ENCODE assay signal across 1 cellular context in the genomic region with DNA sequence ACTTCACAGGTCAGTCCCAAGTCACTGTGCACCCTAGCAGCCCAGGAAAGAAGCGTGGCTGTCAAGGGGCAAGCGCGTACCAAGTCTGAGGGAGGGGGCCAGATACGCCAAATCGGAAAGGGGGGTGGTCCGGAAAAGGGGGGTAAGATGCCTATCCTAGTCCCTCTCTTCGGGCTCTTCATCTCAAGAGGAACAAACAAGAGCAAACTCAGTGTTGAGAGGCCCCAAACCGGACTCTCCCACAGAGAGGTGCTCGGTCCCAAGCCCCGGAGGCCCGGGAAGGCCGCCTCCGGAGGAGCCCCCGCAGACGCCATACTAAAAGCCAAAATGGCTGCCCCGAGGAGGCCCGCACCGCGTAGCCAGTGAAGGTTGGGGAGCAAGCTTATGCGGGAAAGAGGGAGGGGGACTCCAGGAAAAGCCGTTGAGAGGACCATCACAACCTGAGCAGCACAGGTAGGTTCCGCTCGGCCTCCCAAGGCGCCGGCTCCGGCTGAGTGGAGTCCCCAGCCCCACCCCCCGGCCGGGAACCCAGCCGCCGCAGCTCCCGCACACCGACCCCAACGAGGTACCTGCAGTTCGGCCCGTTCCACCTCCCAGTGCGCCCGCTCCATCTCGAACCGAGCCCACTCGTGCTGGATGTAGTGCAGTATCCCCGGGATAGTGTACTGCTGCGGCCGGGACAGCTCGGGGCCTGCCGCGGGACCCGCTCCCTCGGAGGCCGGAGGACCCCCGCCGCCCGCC.
A peak's percentile ranks its signal among the peaks of the same experiment; 100 is the strongest.
TF ChIP-seq lines count a peak whose summit lies in the region.

A gene with protein sequence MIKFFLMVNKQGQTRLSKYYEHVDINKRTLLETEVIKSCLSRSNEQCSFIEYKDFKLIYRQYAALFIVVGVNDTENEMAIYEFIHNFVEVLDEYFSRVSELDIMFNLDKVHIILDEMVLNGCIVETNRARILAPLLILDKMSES (plus strand): TSS at position 315 of the 741 bp plus-strand sequence. CDS start 40,548 bp downstream, outside the sequence.

TF ChIP-seq in K562, 482 proteins besides CTCF, POLR2A, EP300 and RAD21 (continued from another document):
- TF ChIP-seq, protein P1, sequence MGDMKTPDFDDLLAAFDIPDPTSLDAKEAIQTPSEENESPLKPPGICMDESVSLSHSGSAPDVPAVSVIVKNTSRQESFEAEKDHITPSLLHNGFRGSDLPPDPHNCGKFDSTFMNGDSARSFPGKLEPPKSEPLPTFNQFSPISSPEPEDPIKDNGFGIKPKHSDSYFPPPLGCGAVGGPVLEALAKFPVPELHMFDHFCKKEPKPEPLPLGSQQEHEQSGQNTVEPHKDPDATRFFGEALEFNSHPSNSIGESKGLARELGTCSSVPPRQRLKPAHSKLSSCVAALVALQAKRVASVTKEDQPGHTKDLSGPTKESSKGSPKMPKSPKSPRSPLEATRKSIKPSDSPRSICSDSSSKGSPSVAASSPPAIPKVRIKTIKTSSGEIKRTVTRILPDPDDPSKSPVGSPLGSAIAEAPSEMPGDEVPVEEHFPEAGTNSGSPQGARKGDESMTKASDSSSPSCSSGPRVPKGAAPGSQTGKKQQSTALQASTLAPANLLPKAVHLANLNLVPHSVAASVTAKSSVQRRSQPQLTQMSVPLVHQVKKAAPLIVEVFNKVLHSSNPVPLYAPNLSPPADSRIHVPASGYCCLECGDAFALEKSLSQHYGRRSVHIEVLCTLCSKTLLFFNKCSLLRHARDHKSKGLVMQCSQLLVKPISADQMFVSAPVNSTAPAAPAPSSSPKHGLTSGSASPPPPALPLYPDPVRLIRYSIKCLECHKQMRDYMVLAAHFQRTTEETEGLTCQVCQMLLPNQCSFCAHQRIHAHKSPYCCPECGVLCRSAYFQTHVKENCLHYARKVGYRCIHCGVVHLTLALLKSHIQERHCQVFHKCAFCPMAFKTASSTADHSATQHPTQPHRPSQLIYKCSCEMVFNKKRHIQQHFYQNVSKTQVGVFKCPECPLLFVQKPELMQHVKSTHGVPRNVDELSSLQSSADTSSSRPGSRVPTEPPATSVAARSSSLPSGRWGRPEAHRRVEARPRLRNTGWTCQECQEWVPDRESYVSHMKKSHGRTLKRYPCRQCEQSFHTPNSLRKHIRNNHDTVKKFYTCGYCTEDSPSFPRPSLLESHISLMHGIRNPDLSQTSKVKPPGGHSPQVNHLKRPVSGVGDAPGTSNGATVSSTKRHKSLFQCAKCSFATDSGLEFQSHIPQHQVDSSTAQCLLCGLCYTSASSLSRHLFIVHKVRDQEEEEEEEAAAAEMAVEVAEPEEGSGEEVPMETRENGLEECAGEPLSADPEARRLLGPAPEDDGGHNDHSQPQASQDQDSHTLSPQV (IDR thresholded peaks at IDR 0.05) = 0 out of 2 replicates have a peak, but pooled peaks have one; percentile 40
- TF ChIP-seq, protein P2, sequence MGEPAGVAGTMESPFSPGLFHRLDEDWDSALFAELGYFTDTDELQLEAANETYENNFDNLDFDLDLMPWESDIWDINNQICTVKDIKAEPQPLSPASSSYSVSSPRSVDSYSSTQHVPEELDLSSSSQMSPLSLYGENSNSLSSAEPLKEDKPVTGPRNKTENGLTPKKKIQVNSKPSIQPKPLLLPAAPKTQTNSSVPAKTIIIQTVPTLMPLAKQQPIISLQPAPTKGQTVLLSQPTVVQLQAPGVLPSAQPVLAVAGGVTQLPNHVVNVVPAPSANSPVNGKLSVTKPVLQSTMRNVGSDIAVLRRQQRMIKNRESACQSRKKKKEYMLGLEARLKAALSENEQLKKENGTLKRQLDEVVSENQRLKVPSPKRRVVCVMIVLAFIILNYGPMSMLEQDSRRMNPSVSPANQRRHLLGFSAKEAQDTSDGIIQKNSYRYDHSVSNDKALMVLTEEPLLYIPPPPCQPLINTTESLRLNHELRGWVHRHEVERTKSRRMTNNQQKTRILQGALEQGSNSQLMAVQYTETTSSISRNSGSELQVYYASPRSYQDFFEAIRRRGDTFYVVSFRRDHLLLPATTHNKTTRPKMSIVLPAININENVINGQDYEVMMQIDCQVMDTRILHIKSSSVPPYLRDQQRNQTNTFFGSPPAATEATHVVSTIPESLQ (CRISPR knock-in tag; IDR thresholded peaks at IDR 0.05) = no peak
- peak; percentile 78 for TF ChIP-seq POLR2G (IDR thresholded peaks at IDR 0.05; ENCODE audit: low read depth, low read length)
- peak; percentile 75 for TF ChIP-seq RBM22 (IDR thresholded peaks at IDR 0.05; ENCODE audit: low read depth, low read length, poor library complexity, severe bottlenecking)
- peak; percentile 90 for TF ChIP-seq TAF7 (tag; IDR thresholded peaks at IDR 0.05)
- no peak for TF ChIP-seq TCF7L2 (IDR thresholded peaks at IDR 0.05; ENCODE audit: low read depth, low read length)
- TF ChIP-seq NCOA2 (IDR thresholded peaks at IDR 0.05; ENCODE audit: partially characterized antibody in 2 of 2) = peak in 1 of 2 experiments; percentile 4
- TF ChIP-seq TCF7 (IDR thresholded peaks at IDR 0.05; ENCODE audit: borderline replicate concordance) = no peak
- no peak for TF ChIP-seq PKNOX1 (IDR thresholded peaks at IDR 0.05)
- TF ChIP-seq EGR1 (conservative IDR thresholded peaks at IDR 0.05) = peak; percentile 43
- TF ChIP-seq TGIF2 (CRISPR knock-in tag; IDR thresholded peaks at IDR 0.05) = no peak
- peak; percentile 61 for TF ChIP-seq EP400 (IDR thresholded peaks at IDR 0.05)
- TF ChIP-seq, protein P3, sequence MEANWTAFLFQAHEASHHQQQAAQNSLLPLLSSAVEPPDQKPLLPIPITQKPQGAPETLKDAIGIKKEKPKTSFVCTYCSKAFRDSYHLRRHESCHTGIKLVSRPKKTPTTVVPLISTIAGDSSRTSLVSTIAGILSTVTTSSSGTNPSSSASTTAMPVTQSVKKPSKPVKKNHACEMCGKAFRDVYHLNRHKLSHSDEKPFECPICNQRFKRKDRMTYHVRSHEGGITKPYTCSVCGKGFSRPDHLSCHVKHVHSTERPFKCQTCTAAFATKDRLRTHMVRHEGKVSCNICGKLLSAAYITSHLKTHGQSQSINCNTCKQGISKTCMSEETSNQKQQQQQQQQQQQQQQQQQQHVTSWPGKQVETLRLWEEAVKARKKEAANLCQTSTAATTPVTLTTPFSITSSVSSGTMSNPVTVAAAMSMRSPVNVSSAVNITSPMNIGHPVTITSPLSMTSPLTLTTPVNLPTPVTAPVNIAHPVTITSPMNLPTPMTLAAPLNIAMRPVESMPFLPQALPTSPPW (CRISPR knock-in tag; IDR thresholded peaks at IDR 0.05) = peak; percentile 66
- peak; percentile 77 for TF ChIP-seq BRD4 (IDR thresholded peaks at IDR 0.05)
- no peak for TF ChIP-seq NEUROD1 (IDR thresholded peaks at IDR 0.05; ENCODE audit: borderline replicate concordance, low read depth, low read length, partially characterized antibody)
- TF ChIP-seq ZNF79 (CRISPR knock-in tag; IDR thresholded peaks at IDR 0.05; ENCODE audit: low read depth) = no peak
- TF ChIP-seq ZNF184 (CRISPR knock-in tag; IDR thresholded peaks at IDR 0.05) = no peak
- no peak for TF ChIP-seq CGGBP1 (CRISPR knock-in tag; IDR thresholded peaks at IDR 0.05)
- TF ChIP-seq MXI1 (IDR thresholded peaks at IDR 0.05; ENCODE audit: low read depth, low read length) = no peak
- TF ChIP-seq SMARCC2 (IDR thresholded peaks at IDR 0.05; ENCODE audit: low read depth) = no peak
- TF ChIP-seq ZBTB49 (CRISPR knock-in tag; IDR thresholded peaks at IDR 0.05; ENCODE audit: borderline replicate concordance) = no peak
- TF ChIP-seq ESRRB (CRISPR knock-in tag; IDR thresholded peaks at IDR 0.05; ENCODE audit: borderline replicate concordance) = no peak
- TF ChIP-seq ZBTB17 (CRISPR knock-in tag; IDR thresholded peaks at IDR 0.05) = 0 out of 2 replicates have a peak, but pooled peaks have one; percentile 37
